Comparison of ENCODE assay signal across 16 cellular contexts in the genomic region with DNA sequence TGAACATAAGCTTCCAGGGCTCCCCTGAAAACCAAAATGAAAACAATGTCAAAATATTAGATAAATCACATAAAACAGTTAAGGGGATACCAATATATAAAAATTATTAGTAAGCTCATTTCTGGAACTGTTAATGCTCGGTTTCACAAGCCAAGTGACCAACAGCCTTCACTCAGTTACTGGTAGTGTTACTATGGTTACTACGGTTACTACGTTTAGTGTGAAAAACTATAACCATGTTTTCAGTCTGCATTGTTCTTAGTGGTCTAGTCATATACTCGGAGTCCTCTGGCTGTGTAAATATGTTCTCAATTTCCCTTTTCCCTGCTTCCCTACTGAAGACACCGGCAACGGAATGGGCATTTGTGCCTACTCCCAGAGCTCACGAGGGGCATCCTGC. TPM values are rescaled to one million over a fixed set of nuclear protein-coding genes. Genes with fewer than 3 reads are reported as not detected.
DNase-seq lines count a peak whose midpoint lies in the region; ATAC-seq, FAIRE-seq and TF ChIP-seq lines count a peak whose summit lies in the region.
"Had no signal": no experiment of that assay in that cellular context is flagged by ENCODE, and none has a peak within 500 bp of the region (broad histone marks: within the 10 kb centered on the region; RNA-seq: fewer than 3 reads in every experiment).

No MANE protein-coding gene starts in this region.

- in situ Hi-C loops in K562 (cut with MboI) = loop anchor here (25.0 kb wide), 1 partner anchor 934 kb away; the partner anchor contains the start of gene LAMB4

- no peaks in the 10 kb centered on the region for H3K4me1 ChIP-seq in CD4-positive, CD25-positive, alpha-beta regulatory T cell (ENCODE audit: control insufficient read depth, insufficient read depth, low read length, poor library complexity, severe bottlenecking)
- H3K4me1 ChIP-seq in K562 (replicated peaks in 1 of 2; ENCODE audit: control insufficient read depth in 2 of 2, insufficient read depth in 2 of 2, low read length in 2 of 2) (peaks cover 2 to 7% of the 10 kb centered on the region in 2 experiments; a peak in 2 of 5 replicates), Caco-2 (no peaks in the 10 kb centered on the region)
- H3K4me1 ChIP-seq: A549 had no signal

- H3K9me3 ChIP-seq in CD4-positive, CD25-positive, alpha-beta regulatory T cell (ENCODE audit: control insufficient read depth in 2 of 2, low read length in 2 of 2) = no peaks in the 10 kb centered on the region
- no peaks in the 10 kb centered on the region for H3K9me3 ChIP-seq in CD4-positive, alpha-beta T cell (ENCODE audit: control insufficient read depth, low read length)
- H3K9me3 ChIP-seq in K562 (replicated peaks; ENCODE audit: control insufficient read depth, insufficient read depth, low read depth, low read length) = no peaks in the 10 kb centered on the region
- H3K9me3 ChIP-seq in Caco-2 = no peaks in the 10 kb centered on the region
- H3K9me3 ChIP-seq: A549, BE2C had no signal

- no peaks in the 10 kb centered on the region for H3K9me3 Mint-ChIP-seq in activated naive CD8-positive, alpha-beta T cell (ENCODE audit: low read depth)
- no peaks in the 10 kb centered on the region for H3K9me3 Mint-ChIP-seq in activated naive CD8-positive, alpha-beta T cell treated with anti-CD3 and anti-CD28 coated beads for 36 hours
- no peaks in the 10 kb centered on the region for H3K9me3 Mint-ChIP-seq in CD4-positive, CD25-positive, alpha-beta regulatory T cell
- no peaks in the 10 kb centered on the region for H3K9me3 Mint-ChIP-seq in CD4-positive, alpha-beta T cell
- H3K9me3 Mint-ChIP-seq in Caco-2 (ENCODE audit: unreplicated experiment) = no peaks in the 10 kb centered on the region

- no peak overlapping the region for H3K27ac ChIP-seq in CD4-positive, CD25-positive, alpha-beta regulatory T cell (ENCODE audit: insufficient read depth, low read length, poor library complexity, severe bottlenecking)
- H3K27ac ChIP-seq in CD4-positive, alpha-beta T cell (ENCODE audit: low read depth, low read length) = no peak overlapping the region
- no peak overlapping the region for H3K27ac ChIP-seq in K562 (ENCODE audit: extremely low read depth, low read depth, low read length)
- H3K27ac ChIP-seq: A549, C4-2B, GM23248, HL-60 had no signal

- intact Hi-C loops in CD4-positive, alpha-beta T cell (cut with DNase I, micrococcal nuclease) = loop anchor here (2.0 to 10.0 kb wide), 3 partner anchors 524 to 671 kb away; no protein-coding TSS in a partner anchor
- intact Hi-C loops in K562 (cut with micrococcal nuclease) = loop anchor here (5.0 kb wide), 3 partner anchors 256 to 944 kb away; no protein-coding TSS in a partner anchor
- intact Hi-C loops in Caco-2 (cut with micrococcal nuclease; ENCODE audit: unreplicated experiment) = loop anchor here (2.0 kb wide), 1 partner anchor 297 kb away; no protein-coding TSS in a partner anchor

- peak overlapping the region; percentile 5 for H3K27ac Mint-ChIP-seq in activated naive CD8-positive, alpha-beta T cell
- no peak overlapping the region for H3K27ac Mint-ChIP-seq in activated naive CD8-positive, alpha-beta T cell treated with anti-CD3 and anti-CD28 coated beads for 36 hours
- H3K27ac Mint-ChIP-seq in CD4-positive, CD25-positive, alpha-beta regulatory T cell = peak overlapping the region in 2 of 3 donors; percentile 32 to 70
- peak overlapping the region; percentile 16 for H3K27ac Mint-ChIP-seq in CD4-positive, alpha-beta T cell
- H3K27ac Mint-ChIP-seq in Caco-2 (ENCODE audit: unreplicated experiment) = no peak overlapping the region

- FAIRE-seq in K562 (lab: Jason Lieb, UNC) = no peak
- FAIRE-seq: A549, H54 had no signal

- H3K4me3 Mint-ChIP-seq in activated naive CD8-positive, alpha-beta T cell = no peak overlapping the region
- no peak overlapping the region for H3K4me3 Mint-ChIP-seq in activated naive CD8-positive, alpha-beta T cell treated with anti-CD3 and anti-CD28 coated beads for 36 hours
- H3K4me3 Mint-ChIP-seq in CD4-positive, CD25-positive, alpha-beta regulatory T cell = no peak overlapping the region
- H3K4me3 Mint-ChIP-seq in CD4-positive, alpha-beta T cell = no peak overlapping the region
- H3K4me3 Mint-ChIP-seq in Caco-2 (ENCODE audit: unreplicated experiment) = no peak overlapping the region

- no peak for ATAC-seq in CD4-positive, CD25-positive, alpha-beta regulatory T cell (ENCODE audit: low read depth in 2 of 2)
- no peak for ATAC-seq in CD4-positive, alpha-beta T cell (ENCODE audit: poor library complexity)
- ATAC-seq in K562 (no peak), GM18868 (IDR thresholded peaks at IDR 0.05; ENCODE audit: unreplicated experiment) (no peak)
- ATAC-seq: A549, HCT116 had no signal

- TF ChIP-seq CTCF in CD4-positive, alpha-beta T cell (IDR thresholded peaks at IDR 0.05) = no peak
- TF ChIP-seq CTCF in K562 (IDR thresholded peaks at IDR 0.05 in 2 of 3, conservative IDR thresholded peaks at IDR 0.05 in 1 of 3; ENCODE audit: insufficient read depth in 2 of 3, low read depth in 1 of 3, low read length in 3 of 3) (no peak), Caco-2 (IDR thresholded peaks at IDR 0.05; ENCODE audit: insufficient read depth in 1 of 2, low read depth in 1 of 2, low read length in 1 of 2, severe bottlenecking in 1 of 2, unreplicated experiment in 1 of 2) (no peak)

- H3K27me3 Mint-ChIP-seq in activated naive CD8-positive, alpha-beta T cell = no peaks in the 10 kb centered on the region
- no peaks in the 10 kb centered on the region for H3K27me3 Mint-ChIP-seq in activated naive CD8-positive, alpha-beta T cell treated with anti-CD3 and anti-CD28 coated beads for 36 hours
- no peaks in the 10 kb centered on the region for H3K27me3 Mint-ChIP-seq in CD4-positive, CD25-positive, alpha-beta regulatory T cell
- H3K27me3 Mint-ChIP-seq in CD4-positive, alpha-beta T cell = no peaks in the 10 kb centered on the region
- H3K27me3 Mint-ChIP-seq in Caco-2 (ENCODE audit: insufficient read depth, unreplicated experiment) = no peaks in the 10 kb centered on the region

- H3K9me1 ChIP-seq in K562 (ENCODE audit: control insufficient read depth, insufficient read depth, low read length) = no peaks in the 10 kb centered on the region

- no peaks in the 10 kb centered on the region for H3K27me3 ChIP-seq in CD4-positive, CD25-positive, alpha-beta regulatory T cell (ENCODE audit: control insufficient read depth, insufficient read depth, low read length)
- H3K27me3 ChIP-seq in CD4-positive, alpha-beta T cell (ENCODE audit: control insufficient read depth, insufficient read depth, low read length) = no peaks in the 10 kb centered on the region
- H3K27me3 ChIP-seq in K562 (ENCODE audit: control insufficient read depth in 2 of 2, insufficient read depth in 2 of 2, low read length in 2 of 2) = no peaks in the 10 kb centered on the region
- no peaks in the 10 kb centered on the region for H3K27me3 ChIP-seq in Caco-2 (replicated peaks; ENCODE audit: control insufficient read depth, insufficient read depth, low read length)
- H3K27me3 ChIP-seq: BE2C had no signal

- H3K36me3 ChIP-seq in CD4-positive, CD25-positive, alpha-beta regulatory T cell (ENCODE audit: control insufficient read depth, insufficient read depth, low read length) = peaks cover 93% of the 10 kb centered on the region
- H3K36me3 ChIP-seq in K562 (ENCODE audit: control insufficient read depth, insufficient read depth, low read length) (peaks cover 79% of the 10 kb centered on the region), Caco-2 (ENCODE audit: control insufficient read depth, insufficient read depth, low read length) (peaks cover 1% of the 10 kb centered on the region; the same call in 1 of the 2 replicates)

- POLR2A ChIA-PET in CD4-positive, alpha-beta T cell (lab: Charles Lee) = interaction anchor here (0.7 kb wide), 2 partner anchors 10 to 35 kb away, joined by 3 to 4 read pairs; partner anchors contain the start of gene HBP1
- POLR2A ChIA-PET in K562 (lab: Yijun Ruan, JAX) (interaction anchor here (0.6 to 2.5 kb wide), 7 partner anchors 9 to 32 kb away, joined by 3 to 9 read pairs (median 4); no protein-coding TSS in a partner anchor), Caco-2 (lab: Charles Lee) (no interaction called here)

- H3K4me3 ChIP-seq in CD4-positive, CD25-positive, alpha-beta regulatory T cell (ENCODE audit: low read depth, low read length) = no peak overlapping the region
- no peak overlapping the region for H3K4me3 ChIP-seq in K562
- no peak overlapping the region for H3K4me3 ChIP-seq in Caco-2 (ENCODE audit: low read depth, low read length)
- H3K4me3 ChIP-seq: A549, GM23248 had no signal

- no peak overlapping the region for H3K9ac ChIP-seq in K562 (ENCODE audit: insufficient read depth in 1 of 2, low read depth in 2 of 2, low read length in 2 of 2)
- H3K9ac ChIP-seq: GM23248 had no signal

- no peak for TF ChIP-seq POLR2A in K562 (conservative IDR thresholded peaks at IDR 0.05)

- no peaks in the 10 kb centered on the region for H3K4me1 Mint-ChIP-seq in activated naive CD8-positive, alpha-beta T cell (ENCODE audit: low read depth)
- H3K4me1 Mint-ChIP-seq in activated naive CD8-positive, alpha-beta T cell treated with anti-CD3 and anti-CD28 coated beads for 36 hours = no peaks in the 10 kb centered on the region
- H3K4me1 Mint-ChIP-seq in CD4-positive, CD25-positive, alpha-beta regulatory T cell = peaks cover 5 to 16% (median 8%) of the 10 kb centered on the region in 4 donors
- no peaks in the 10 kb centered on the region for H3K4me1 Mint-ChIP-seq in CD4-positive, alpha-beta T cell (ENCODE audit: low read depth)
- H3K4me1 Mint-ChIP-seq in Caco-2 (ENCODE audit: low read depth, unreplicated experiment) = peaks cover 11% of the 10 kb centered on the region

- WGBS in K562 (ENCODE audit: insufficient coverage, low coverage, missing lambda C conversion rate) = 85% methylated on average over 7 of the region's 7 CpGs

- CTCF ChIA-PET in CD4-positive, alpha-beta T cell (lab: Charles Lee) = interaction anchor here (1.5 kb wide), 1 partner anchor 10 kb away, joined by 4 read pairs; no protein-coding TSS in a partner anchor
- CTCF ChIA-PET in K562 (lab: Yijun Ruan, JAX; ENCODE audit: low intra/inter-chr PET ratio) (interaction anchor here (3.2 kb wide), 1 partner anchor 521 kb away, joined by 14 read pairs; no protein-coding TSS in a partner anchor), Caco-2 (lab: Charles Lee) (no interaction called here)

- peaks cover 18% of the 10 kb centered on the region for H3K36me3 Mint-ChIP-seq in activated naive CD8-positive, alpha-beta T cell
- H3K36me3 Mint-ChIP-seq in activated naive CD8-positive, alpha-beta T cell treated with anti-CD3 and anti-CD28 coated beads for 36 hours = peaks cover 7% of the 10 kb centered on the region
- peaks cover 55% of the 10 kb centered on the region for H3K36me3 Mint-ChIP-seq in CD4-positive, CD25-positive, alpha-beta regulatory T cell
- peaks cover 98% of the 10 kb centered on the region for H3K36me3 Mint-ChIP-seq in CD4-positive, alpha-beta T cell (ENCODE audit: low read depth)
- peaks cover 56% of the 10 kb centered on the region for H3K36me3 Mint-ChIP-seq in Caco-2 (ENCODE audit: insufficient read depth, unreplicated experiment)

- TF ChIP-seq EP300 in K562 (IDR thresholded peaks at IDR 0.05; ENCODE audit: low read length) = no peak

- H3K4me2 ChIP-seq in K562 (ENCODE audit: insufficient read depth, low read length) = no peak overlapping the region
- H3K4me2 ChIP-seq: A549 had no signal

- H3K79me2 ChIP-seq in K562 (ENCODE audit: control insufficient read depth, insufficient read depth, low read length) = no peaks in the 10 kb centered on the region

- DNase-seq in activated naive CD8-positive, alpha-beta T cell treated with anti-CD3 and anti-CD28 coated beads for 36 hours = no peak
- no peak for DNase-seq in CD4-positive, CD25-positive, alpha-beta regulatory T cell
- no peak for DNase-seq in CD4-positive, alpha-beta T cell
- no peak for DNase-seq in K562 (ENCODE audit: extremely low read depth in 1 of 4, low spot score in 3 of 4)
- no peak for DNase-seq in Caco-2
- DNase-seq: BE2C, Calu3, DMS 273 treated with DMSO at 0.1 percent for 48 hours, GM23248 had no signal

- no peak overlapping the region for H2AFZ ChIP-seq in K562 (ENCODE audit: low read depth, low read length)
- H2AFZ ChIP-seq: GM23248 had no signal

- no peak for TF ChIP-seq RAD21 in K562 (CRISPR knock-in tag; conservative IDR thresholded peaks at IDR 0.05 in 1 of 2, IDR thresholded peaks at IDR 0.05 in 1 of 2)

- BruUV-seq in K562 (replicated peaks; lab: Mats Ljungman, UMichigan) (no TSS peak), Caco-2 (replicated peaks; lab: Mats Ljungman, UMichigan) (no TSS peak)

- no peaks in the 10 kb centered on the region for H4K20me1 ChIP-seq in K562 (replicated peaks; ENCODE audit: control insufficient read depth, insufficient read depth, low read length)

RNA-seq across cellular contexts. Expression of gene HBP1, which starts 34.8 kb away (rescaled TPM):
- 10 to 100 TPM; 19.4 to 19.7 TPM for total RNA-seq in activated naive CD8-positive, alpha-beta T cell treated with anti-CD3 and anti-CD28 coated beads for 36 hours
- 249 TPM for total RNA-seq in CD4-positive, CD25-positive, alpha-beta regulatory T cell
- polyA plus RNA-seq in CD4-positive, CD25-positive, alpha-beta regulatory T cell = 10 to 100 TPM; 67.8 to 98.6 (median 87.7) TPM
- total RNA-seq in CD4-positive, alpha-beta T cell = 100 to 1,000 TPM; 238 to 242 TPM
- 92.0 and 187 TPM in 2 replicates for total RNA-seq in K562 (2011; cell fraction: chromatin; rRNA removed; ENCODE audit: low replicate concordance)
- total RNA-seq in K562 (2011; cell fraction: nucleolus; rRNA removed) = 33.9 and 45.5 TPM in 2 replicates
- total RNA-seq in K562 (2011; cell fraction: nucleoplasm; rRNA removed) = 81.3 and 111 TPM in 2 replicates
- 21.2 and 22.6 TPM in 2 replicates for total RNA-seq in K562 (2014; rRNA removed)
- 31.5 and 41.4 TPM in 2 replicates for total RNA-seq in K562 (2014; rRNA removed; fragmentation: Illumina TruSeq; extraction: Trizol)
- 16.2 and 18.7 TPM in 2 replicates for total RNA-seq in K562 (2015; rRNA removed; fragmentation: Illumina TruSeq; extraction: Trizol)
- total RNA-seq in K562 (2021) = 22.9 and 27.0 TPM in 2 replicates
- 43.4 and 59.9 TPM in 2 replicates for polyA plus RNA-seq in K562 (2011; rRNA removed)
- 17.5 and 26.0 TPM in 2 replicates for polyA plus RNA-seq in K562 (2011; cell fraction: cytosol; rRNA removed)
- 35.1 and 41.0 TPM in 2 replicates for polyA plus RNA-seq in K562 (2011; cell fraction: nucleus; rRNA removed)
- 35.6 and 44.8 TPM in 2 replicates for polyA plus RNA-seq in K562 (2012)
- 24.1 and 30.7 TPM in 2 replicates for polyA plus RNA-seq in K562 (2014; fragmentation: Illumina TruSeq; extraction: Trizol)
- polyA plus RNA-seq in K562 (2014; fragmentation: Nextera tagmentation; extraction: Ambion mirVana) = 10 to 100 TPM; 37.9 to 44.9 TPM
- 16.5 and 20.3 TPM in 2 replicates for polyA plus RNA-seq in K562 (2014; rRNA removed)
- 90.1 and 96.8 TPM in 2 replicates for polyA minus RNA-seq in K562 (2011; rRNA and poly(A)+ RNA removed)
- polyA minus RNA-seq in K562 (2011; cell fraction: cytosol; rRNA and poly(A)+ RNA removed) = 16.4 and 22.4 TPM in 2 replicates
- polyA minus RNA-seq in K562 (2011; cell fraction: nucleus; rRNA and poly(A)+ RNA removed) = 35.4 and 48.2 TPM in 2 replicates
- total RNA-seq in Caco-2 (2022) = 24.2 and 25.5 TPM in 2 replicates

Comparison
In these comparisons a context has a peak if more than half of its experiments do, and no peak if none do; other contexts are left out.
1. H3K27ac Mint-ChIP-seq: peak in activated naive CD8-positive, alpha-beta T cell (single experiment), CD4-positive, CD25-positive, alpha-beta regulatory T cell (2 of 3) and CD4-positive, alpha-beta T cell (single experiment); none in activated naive CD8-positive, alpha-beta T cell treated with anti-CD3 and anti-CD28 coated beads for 36 hours (single experiment) and Caco-2 (single experiment).